8 cellular contexts compared by ENCODE assay signal in the genomic region with DNA sequence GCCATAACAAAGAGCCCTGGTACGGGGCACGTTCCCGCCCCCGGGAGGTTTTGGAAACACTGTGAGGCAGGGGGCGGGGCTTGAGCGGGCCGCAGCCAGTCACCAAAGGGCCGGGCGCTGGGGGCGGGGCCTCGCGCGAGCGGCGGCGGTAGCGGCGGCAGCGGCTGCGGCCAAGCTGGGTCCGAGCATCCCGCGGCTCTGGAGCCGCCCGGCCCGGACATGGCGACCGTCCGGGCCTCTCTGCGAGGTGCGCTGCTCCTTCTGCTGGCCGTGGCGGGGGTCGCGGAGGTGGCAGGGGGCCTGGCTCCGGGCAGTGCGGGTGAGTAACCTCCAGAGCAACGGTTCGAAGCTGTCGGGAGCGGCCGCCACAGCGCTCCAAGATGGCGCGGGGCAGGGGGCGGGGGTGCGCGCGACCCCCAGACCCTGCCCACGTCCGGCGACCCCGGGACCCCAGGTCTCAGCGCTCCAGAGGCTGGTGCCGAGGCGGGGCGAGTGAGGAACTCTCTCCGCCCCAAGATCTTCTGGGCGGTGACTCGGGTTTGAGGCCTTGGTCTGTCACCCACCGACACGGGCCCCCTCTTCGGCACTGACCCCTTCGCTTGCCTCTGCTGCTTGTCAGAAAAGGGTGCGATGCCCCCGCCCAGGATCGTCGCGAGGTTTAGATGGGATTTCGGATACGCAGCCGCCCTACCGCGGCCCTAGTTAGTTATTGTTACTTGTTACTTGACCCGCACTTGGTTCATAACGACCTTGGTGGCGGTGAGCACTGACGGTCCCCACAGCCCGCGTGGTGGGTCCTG. TPM values are rescaled to one million over a fixed set of nuclear protein-coding genes. Genes with fewer than 3 reads are reported as not detected.
DNase-seq lines count a peak whose midpoint lies in the region; ATAC-seq and TF ChIP-seq lines count a peak whose summit lies in the region.

A gene with protein sequence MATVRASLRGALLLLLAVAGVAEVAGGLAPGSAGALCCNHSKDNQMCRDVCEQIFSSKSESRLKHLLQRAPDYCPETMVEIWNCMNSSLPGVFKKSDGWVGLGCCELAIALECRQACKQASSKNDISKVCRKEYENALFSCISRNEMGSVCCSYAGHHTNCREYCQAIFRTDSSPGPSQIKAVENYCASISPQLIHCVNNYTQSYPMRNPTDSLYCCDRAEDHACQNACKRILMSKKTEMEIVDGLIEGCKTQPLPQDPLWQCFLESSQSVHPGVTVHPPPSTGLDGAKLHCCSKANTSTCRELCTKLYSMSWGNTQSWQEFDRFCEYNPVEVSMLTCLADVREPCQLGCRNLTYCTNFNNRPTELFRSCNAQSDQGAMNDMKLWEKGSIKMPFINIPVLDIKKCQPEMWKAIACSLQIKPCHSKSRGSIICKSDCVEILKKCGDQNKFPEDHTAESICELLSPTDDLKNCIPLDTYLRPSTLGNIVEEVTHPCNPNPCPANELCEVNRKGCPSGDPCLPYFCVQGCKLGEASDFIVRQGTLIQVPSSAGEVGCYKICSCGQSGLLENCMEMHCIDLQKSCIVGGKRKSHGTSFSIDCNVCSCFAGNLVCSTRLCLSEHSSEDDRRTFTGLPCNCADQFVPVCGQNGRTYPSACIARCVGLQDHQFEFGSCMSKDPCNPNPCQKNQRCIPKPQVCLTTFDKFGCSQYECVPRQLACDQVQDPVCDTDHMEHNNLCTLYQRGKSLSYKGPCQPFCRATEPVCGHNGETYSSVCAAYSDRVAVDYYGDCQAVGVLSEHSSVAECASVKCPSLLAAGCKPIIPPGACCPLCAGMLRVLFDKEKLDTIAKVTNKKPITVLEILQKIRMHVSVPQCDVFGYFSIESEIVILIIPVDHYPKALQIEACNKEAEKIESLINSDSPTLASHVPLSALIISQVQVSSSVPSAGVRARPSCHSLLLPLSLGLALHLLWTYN (plus strand): TSS at position 134 of the 800 bp plus-strand sequence. CDS start 86 bp downstream, at position 220.

- TF ChIP-seq CTCF in coronary artery (IDR thresholded peaks at IDR 0.05): no peak

- H3K36me3 Mint-ChIP-seq in activated CD4-positive, alpha-beta T cell treated with anti-CD3 and anti-CD28 coated beads, Interleukin-2, amount 10 ng/mL, durations not matched to agents 24 days and 14 days (ENCODE audit: low read depth): peaks cover 2% of the 10 kb centered on the region

- ATAC-seq in HG03066 (IDR thresholded peaks at IDR 0.05; ENCODE audit: low read depth, unreplicated experiment) (peak; percentile 90), left colon (peak; percentile 97)

- DNase-seq in SIG-M5 treated with dmso at 0.1 percent for 504 hours (lab: John Stamatoyannopoulos, UW; ENCODE audit: unreplicated experiment) (peak; percentile 76), SIG-M5 (lab: John Stamatoyannopoulos, UW) (no peak), NCI-H2227 (lab: John Stamatoyannopoulos, UW; ENCODE audit: unreplicated experiment) (peak; percentile 73), coronary artery (ENCODE audit: low spot score) (peak; percentile 92), left colon (peak; percentile 76 to 92)
- DNase-seq in activated CD4-positive, alpha-beta T cell treated with anti-CD3 and anti-CD28 coated beads, Interleukin-2, amount 10 ng/mL, durations not matched to agents 24 days and 14 days: peak; percentile 97
- peak; percentile 79 to 92 (median 82) for DNase-seq in stimulated activated CD4-positive, alpha-beta T cell treated with anti-CD3 and anti-CD28 coated beads, Interleukin-1b, Interleukin-23, amount 100 ng/mL, for 24 hours (ENCODE audit: low read depth in 4 of 4, low spot score in 1 of 4)

- no peaks in the 10 kb centered on the region for H3K9me3 Mint-ChIP-seq in activated CD4-positive, alpha-beta T cell treated with anti-CD3 and anti-CD28 coated beads, Interleukin-2, amount 10 ng/mL, durations not matched to agents 24 days and 14 days

- H3K4me1 Mint-ChIP-seq in activated CD4-positive, alpha-beta T cell treated with anti-CD3 and anti-CD28 coated beads, Interleukin-2, amount 10 ng/mL, durations not matched to agents 24 days and 14 days: peaks cover 31% of the 10 kb centered on the region

- H3K27ac Mint-ChIP-seq in activated CD4-positive, alpha-beta T cell treated with anti-CD3 and anti-CD28 coated beads, Interleukin-2, amount 10 ng/mL, durations not matched to agents 24 days and 14 days: peak within 1 kb of the TSS; percentile 89

- peak within 1 kb of the TSS; percentile 97 for H3K4me3 Mint-ChIP-seq in activated CD4-positive, alpha-beta T cell treated with anti-CD3 and anti-CD28 coated beads, Interleukin-2, amount 10 ng/mL, durations not matched to agents 24 days and 14 days

- intact Hi-C loops in activated CD4-positive, alpha-beta T cell treated with anti-CD3 and anti-CD28 coated beads, Interleukin-2, amount 10 ng/mL, durations not matched to agents 24 days and 14 days (cut with micrococcal nuclease): loop anchor here (1.0 to 5.0 kb wide), 3 partner anchors 14 to 153 kb away; a partner anchor contains a TSS
- intact Hi-C loops in left colon (cut with DNase I, micrococcal nuclease): no loop called here

- peaks cover 15% of the 10 kb centered on the region for H3K27me3 Mint-ChIP-seq in activated CD4-positive, alpha-beta T cell treated with anti-CD3 and anti-CD28 coated beads, Interleukin-2, amount 10 ng/mL, durations not matched to agents 24 days and 14 days

- H3K4me3 ChIP-seq in coronary artery: peak within 1 kb of the TSS; percentile 83

- peak within 1 kb of the TSS; percentile 86 to 92 for H3K27ac ChIP-seq in coronary artery

RNA-seq across cellular contexts. Expression of the gene that starts here (rescaled TPM):
- 3.9 and 4.3 TPM in 2 replicates for total RNA-seq in activated CD4-positive, alpha-beta T cell treated with anti-CD3 and anti-CD28 coated beads, Interleukin-2, amount 10 ng/mL, durations not matched to agents 24 days and 14 days
- 1 to 10 TPM; 2.9 to 4.7 TPM for total RNA-seq in left colon
